1 cellular context compared by ENCODE assay signal in the genomic region with DNA sequence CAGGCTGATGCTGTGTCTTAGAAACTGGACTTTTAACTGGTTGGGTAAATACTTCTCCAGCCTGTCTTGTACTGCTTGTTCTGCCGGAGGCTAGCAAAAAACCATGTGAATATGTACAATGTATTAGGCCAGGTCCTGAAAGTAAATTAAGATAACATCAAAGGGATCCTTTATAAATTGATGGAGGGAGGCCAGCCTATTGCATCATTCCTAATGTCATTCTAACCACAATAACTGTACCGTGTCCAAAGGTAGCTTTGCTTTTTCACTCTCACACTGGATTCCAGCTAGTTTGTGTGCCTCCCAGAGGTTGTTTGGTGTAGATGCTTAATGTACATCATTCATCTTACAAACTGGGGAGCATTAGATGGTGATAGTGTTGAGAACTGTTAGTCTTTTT.
TF ChIP-seq lines count a peak whose summit lies in the region.

No MANE protein-coding gene starts in this region.

TF ChIP-seq in HepG2, 621 proteins besides CTCF, POLR2A, EP300 and RAD21 (continued from another document):
- TF ChIP-seq, protein P1, sequence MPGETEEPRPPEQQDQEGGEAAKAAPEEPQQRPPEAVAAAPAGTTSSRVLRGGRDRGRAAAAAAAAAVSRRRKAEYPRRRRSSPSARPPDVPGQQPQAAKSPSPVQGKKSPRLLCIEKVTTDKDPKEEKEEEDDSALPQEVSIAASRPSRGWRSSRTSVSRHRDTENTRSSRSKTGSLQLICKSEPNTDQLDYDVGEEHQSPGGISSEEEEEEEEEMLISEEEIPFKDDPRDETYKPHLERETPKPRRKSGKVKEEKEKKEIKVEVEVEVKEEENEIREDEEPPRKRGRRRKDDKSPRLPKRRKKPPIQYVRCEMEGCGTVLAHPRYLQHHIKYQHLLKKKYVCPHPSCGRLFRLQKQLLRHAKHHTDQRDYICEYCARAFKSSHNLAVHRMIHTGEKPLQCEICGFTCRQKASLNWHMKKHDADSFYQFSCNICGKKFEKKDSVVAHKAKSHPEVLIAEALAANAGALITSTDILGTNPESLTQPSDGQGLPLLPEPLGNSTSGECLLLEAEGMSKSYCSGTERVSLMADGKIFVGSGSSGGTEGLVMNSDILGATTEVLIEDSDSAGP (CRISPR knock-in tag; IDR thresholded peaks at IDR 0.05; ENCODE audit: borderline replicate concordance): no peak
- TF ChIP-seq ZNF326 (CRISPR knock-in tag; IDR thresholded peaks at IDR 0.05; ENCODE audit: borderline replicate concordance): no peak
- TF ChIP-seq BCL6 (CRISPR knock-in tag; IDR thresholded peaks at IDR 0.05): peak; percentile 36; the same call in 1 of the 2 replicates
- TF ChIP-seq NFE2L2 (IDR thresholded peaks at IDR 0.05; ENCODE audit: low read length): no peak
- TF ChIP-seq, protein P2, sequence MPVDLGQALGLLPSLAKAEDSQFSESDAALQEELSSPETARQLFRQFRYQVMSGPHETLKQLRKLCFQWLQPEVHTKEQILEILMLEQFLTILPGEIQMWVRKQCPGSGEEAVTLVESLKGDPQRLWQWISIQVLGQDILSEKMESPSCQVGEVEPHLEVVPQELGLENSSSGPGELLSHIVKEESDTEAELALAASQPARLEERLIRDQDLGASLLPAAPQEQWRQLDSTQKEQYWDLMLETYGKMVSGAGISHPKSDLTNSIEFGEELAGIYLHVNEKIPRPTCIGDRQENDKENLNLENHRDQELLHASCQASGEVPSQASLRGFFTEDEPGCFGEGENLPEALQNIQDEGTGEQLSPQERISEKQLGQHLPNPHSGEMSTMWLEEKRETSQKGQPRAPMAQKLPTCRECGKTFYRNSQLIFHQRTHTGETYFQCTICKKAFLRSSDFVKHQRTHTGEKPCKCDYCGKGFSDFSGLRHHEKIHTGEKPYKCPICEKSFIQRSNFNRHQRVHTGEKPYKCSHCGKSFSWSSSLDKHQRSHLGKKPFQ (CRISPR knock-in tag; IDR thresholded peaks at IDR 0.05; ENCODE audit: insufficient replicate concordance): no peak
- no peak for TF ChIP-seq TBX3 (IDR thresholded peaks at IDR 0.05; ENCODE audit: borderline replicate concordance)
- TF ChIP-seq, protein P3, sequence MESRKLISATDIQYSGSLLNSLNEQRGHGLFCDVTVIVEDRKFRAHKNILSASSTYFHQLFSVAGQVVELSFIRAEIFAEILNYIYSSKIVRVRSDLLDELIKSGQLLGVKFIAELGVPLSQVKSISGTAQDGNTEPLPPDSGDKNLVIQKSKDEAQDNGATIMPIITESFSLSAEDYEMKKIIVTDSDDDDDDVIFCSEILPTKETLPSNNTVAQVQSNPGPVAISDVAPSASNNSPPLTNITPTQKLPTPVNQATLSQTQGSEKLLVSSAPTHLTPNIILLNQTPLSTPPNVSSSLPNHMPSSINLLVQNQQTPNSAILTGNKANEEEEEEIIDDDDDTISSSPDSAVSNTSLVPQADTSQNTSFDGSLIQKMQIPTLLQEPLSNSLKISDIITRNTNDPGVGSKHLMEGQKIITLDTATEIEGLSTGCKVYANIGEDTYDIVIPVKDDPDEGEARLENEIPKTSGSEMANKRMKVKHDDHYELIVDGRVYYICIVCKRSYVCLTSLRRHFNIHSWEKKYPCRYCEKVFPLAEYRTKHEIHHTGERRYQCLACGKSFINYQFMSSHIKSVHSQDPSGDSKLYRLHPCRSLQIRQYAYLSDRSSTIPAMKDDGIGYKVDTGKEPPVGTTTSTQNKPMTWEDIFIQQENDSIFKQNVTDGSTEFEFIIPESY (CRISPR knock-in tag; IDR thresholded peaks at IDR 0.05): no peak
- no peak for TF ChIP-seq ZZZ3 (CRISPR knock-in tag; IDR thresholded peaks at IDR 0.05; ENCODE audit: borderline replicate concordance)
- no peak for TF ChIP-seq NR1H2 (CRISPR knock-in tag; IDR thresholded peaks at IDR 0.05; ENCODE audit: borderline replicate concordance, low read depth)
